In the genomic region with DNA sequence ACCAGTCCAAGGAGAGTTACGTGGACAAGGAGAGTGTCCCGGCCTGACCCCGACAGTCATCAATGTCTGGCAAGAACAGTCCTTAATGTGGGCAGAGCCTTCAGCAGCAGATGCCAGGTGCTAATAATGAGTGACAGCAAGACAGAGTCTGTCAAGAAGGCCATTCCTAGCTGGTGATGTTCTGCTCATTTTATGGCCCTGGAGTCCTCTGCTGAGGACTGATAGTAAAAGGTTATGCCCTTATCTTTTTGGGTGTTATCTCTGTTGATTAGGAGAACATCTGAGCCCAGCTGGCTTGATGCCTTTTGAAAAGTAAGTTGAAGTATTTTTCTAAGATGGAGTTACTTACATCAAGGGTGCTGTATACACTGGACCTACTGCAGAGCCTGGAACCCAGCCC, we compare ENCODE assay signal across 1 cellular context.
A peak's percentile ranks its signal among the peaks of the same experiment; 100 is the strongest.
TF ChIP-seq lines count a peak whose summit lies in the region.

No MANE protein-coding gene starts in this region.

TF ChIP-seq in K562, 482 proteins besides CTCF, POLR2A, EP300 and RAD21 (continued from another document and continues in another):
- TF ChIP-seq, protein P1, sequence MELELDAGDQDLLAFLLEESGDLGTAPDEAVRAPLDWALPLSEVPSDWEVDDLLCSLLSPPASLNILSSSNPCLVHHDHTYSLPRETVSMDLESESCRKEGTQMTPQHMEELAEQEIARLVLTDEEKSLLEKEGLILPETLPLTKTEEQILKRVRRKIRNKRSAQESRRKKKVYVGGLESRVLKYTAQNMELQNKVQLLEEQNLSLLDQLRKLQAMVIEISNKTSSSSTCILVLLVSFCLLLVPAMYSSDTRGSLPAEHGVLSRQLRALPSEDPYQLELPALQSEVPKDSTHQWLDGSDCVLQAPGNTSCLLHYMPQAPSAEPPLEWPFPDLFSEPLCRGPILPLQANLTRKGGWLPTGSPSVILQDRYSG (tag; conservative IDR thresholded peaks at IDR 0.05; ENCODE audit: low read depth), result no peak
- TF ChIP-seq SRSF7 (optimal IDR thresholded peaks at IDR 0.05; ENCODE audit: low read depth, low read length), result no peak
- no peak for TF ChIP-seq ETS2 (tag; IDR thresholded peaks at IDR 0.05; ENCODE audit: borderline replicate concordance, poor library complexity, severe bottlenecking)
- TF ChIP-seq, protein P2, sequence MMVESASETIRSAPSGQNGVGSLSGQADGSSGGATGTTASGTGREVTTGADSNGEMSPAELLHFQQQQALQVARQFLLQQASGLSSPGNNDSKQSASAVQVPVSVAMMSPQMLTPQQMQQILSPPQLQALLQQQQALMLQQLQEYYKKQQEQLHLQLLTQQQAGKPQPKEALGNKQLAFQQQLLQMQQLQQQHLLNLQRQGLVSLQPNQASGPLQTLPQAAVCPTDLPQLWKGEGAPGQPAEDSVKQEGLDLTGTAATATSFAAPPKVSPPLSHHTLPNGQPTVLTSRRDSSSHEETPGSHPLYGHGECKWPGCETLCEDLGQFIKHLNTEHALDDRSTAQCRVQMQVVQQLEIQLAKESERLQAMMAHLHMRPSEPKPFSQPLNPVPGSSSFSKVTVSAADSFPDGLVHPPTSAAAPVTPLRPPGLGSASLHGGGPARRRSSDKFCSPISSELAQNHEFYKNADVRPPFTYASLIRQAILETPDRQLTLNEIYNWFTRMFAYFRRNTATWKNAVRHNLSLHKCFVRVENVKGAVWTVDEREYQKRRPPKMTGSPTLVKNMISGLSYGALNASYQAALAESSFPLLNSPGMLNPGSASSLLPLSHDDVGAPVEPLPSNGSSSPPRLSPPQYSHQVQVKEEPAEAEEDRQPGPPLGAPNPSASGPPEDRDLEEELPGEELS (CRISPR knock-in tag; IDR thresholded peaks at IDR 0.05; ENCODE audit: borderline replicate concordance), result no peak
- TF ChIP-seq, protein P3, sequence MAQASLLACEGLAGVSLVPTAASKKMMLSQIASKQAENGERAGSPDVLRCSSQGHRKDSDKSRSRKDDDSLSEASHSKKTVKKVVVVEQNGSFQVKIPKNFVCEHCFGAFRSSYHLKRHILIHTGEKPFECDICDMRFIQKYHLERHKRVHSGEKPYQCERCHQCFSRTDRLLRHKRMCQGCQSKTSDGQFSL (CRISPR knock-in tag; IDR thresholded peaks at IDR 0.05), result no peak
- TF ChIP-seq, protein P3 (tag; IDR thresholded peaks at IDR 0.05), result no peak
- peak; percentile 76 for TF ChIP-seq CBFA2T2 (conservative IDR thresholded peaks at IDR 0.05)
- no peak for TF ChIP-seq ERF (CRISPR knock-in tag; IDR thresholded peaks at IDR 0.05)
- no peak for TF ChIP-seq ZNF121 (CRISPR knock-in tag; conservative IDR thresholded peaks at IDR 0.05)
- TF ChIP-seq, protein P4, sequence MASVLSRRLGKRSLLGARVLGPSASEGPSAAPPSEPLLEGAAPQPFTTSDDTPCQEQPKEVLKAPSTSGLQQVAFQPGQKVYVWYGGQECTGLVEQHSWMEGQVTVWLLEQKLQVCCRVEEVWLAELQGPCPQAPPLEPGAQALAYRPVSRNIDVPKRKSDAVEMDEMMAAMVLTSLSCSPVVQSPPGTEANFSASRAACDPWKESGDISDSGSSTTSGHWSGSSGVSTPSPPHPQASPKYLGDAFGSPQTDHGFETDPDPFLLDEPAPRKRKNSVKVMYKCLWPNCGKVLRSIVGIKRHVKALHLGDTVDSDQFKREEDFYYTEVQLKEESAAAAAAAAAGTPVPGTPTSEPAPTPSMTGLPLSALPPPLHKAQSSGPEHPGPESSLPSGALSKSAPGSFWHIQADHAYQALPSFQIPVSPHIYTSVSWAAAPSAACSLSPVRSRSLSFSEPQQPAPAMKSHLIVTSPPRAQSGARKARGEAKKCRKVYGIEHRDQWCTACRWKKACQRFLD (CRISPR knock-in tag; IDR thresholded peaks at IDR 0.05), result peak; percentile 80; the same call in 1 of the 2 replicates
- TF ChIP-seq MAFF (IDR thresholded peaks at IDR 0.05; ENCODE audit: low read length), result no peak
- no peak for TF ChIP-seq TAF15 (IDR thresholded peaks at IDR 0.05; ENCODE audit: low read depth, low read length)
- no peak for TF ChIP-seq ZNF408 (CRISPR knock-in tag; IDR thresholded peaks at IDR 0.05; ENCODE audit: low read depth)
- TF ChIP-seq ESRRB (CRISPR knock-in tag; IDR thresholded peaks at IDR 0.05; ENCODE audit: borderline replicate concordance), result no peak
- TF ChIP-seq PHB2 (IDR thresholded peaks at IDR 0.05; ENCODE audit: low read depth), result no peak
- TF ChIP-seq ADNP (tag; IDR thresholded peaks at IDR 0.05), result no peak
- TF ChIP-seq, protein P5, sequence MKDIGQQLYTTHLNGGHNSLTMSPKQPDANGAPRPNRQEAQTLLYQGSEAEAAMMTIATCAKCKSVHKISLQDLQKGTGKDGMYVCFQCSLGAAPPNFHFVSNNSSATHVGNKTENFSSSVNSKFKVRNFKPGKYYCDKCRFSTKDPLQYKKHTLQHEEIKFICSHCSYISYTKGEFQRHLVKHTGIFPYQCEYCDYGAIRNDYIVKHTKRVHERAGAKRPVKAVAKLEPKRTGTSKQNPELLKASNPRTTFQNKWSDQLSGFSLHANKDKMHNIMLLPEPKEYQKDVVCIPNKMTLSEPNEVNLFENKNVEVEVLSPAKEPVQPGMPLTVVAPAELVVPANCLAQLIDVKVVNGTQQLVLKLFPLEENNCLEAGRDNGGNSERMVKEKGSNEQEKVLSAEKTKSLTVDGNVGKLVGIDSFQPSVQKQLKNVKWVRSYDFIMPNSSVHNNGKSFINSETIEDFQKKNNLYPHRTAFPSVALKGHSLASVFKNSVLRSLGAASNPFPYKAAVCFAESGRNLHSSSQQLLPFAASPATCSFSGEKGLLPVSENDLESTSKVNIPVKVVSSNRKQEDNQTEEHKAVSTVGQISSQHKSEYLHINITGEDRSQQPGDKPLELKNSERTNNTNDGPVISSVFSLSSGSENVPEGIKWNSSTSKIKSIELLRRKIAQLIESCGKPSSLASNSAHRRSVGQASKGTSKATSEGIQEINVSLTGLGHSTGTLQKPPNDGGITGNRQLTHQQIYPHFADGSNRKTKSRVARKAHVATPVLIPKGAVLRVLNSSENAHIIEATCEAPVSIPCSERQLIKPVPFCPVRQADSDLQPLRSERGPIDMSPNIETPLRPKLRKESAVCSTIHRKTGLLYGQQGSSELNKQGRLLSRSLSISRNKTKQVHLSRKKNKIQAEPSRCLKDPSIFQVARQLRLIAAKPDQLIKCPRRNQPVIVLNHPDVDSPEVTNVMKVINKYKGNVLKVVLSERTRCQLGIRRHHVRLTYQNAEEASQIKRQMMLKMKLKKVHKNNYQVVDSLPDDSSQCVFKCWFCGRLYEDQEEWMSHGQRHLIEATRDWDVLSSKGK (CRISPR knock-in tag; IDR thresholded peaks at IDR 0.05), result no peak
- no peak for TF ChIP-seq HLTF (IDR thresholded peaks at IDR 0.05)
- no peak for TF ChIP-seq ZSCAN32 (CRISPR knock-in tag; IDR thresholded peaks at IDR 0.05)
- TF ChIP-seq POLR2AphosphoS2 (IDR thresholded peaks at IDR 0.05; ENCODE audit: low read length), result no peak
- TF ChIP-seq FOS (IDR thresholded peaks at IDR 0.05; ENCODE audit: extremely low read depth, insufficient read length), result no peak
- TF ChIP-seq FOXA1 (IDR thresholded peaks at IDR 0.05; ENCODE audit: borderline replicate concordance), result no peak
- no peak for TF ChIP-seq ATF1 (CRISPR knock-in tag; IDR thresholded peaks at IDR 0.05)
- TF ChIP-seq ATF1 (tag; IDR thresholded peaks at IDR 0.05), result no peak
- no peak for TF ChIP-seq TCFL5 (CRISPR knock-in tag; conservative IDR thresholded peaks at IDR 0.05)
- TF ChIP-seq ZNF282 (CRISPR knock-in tag; IDR thresholded peaks at IDR 0.05), result no peak
- peak; percentile 40; the same call in 1 of the 2 replicates for TF ChIP-seq KLF6 (CRISPR knock-in tag; IDR thresholded peaks at IDR 0.05; ENCODE audit: borderline replicate concordance)
- no peak for TF ChIP-seq NR2C2 (CRISPR knock-in tag; IDR thresholded peaks at IDR 0.05)
- TF ChIP-seq NR2C2 (tag; IDR thresholded peaks at IDR 0.05), result no peak
- no peak for TF ChIP-seq NCOA4 (IDR thresholded peaks at IDR 0.05; ENCODE audit: partially characterized antibody)
- no peak for TF ChIP-seq GABPB2 (CRISPR knock-in tag; conservative IDR thresholded peaks at IDR 0.05)
- TF ChIP-seq SRSF9 (IDR thresholded peaks at IDR 0.05; ENCODE audit: borderline replicate concordance, low read depth, low read length), result no peak
- TF ChIP-seq, protein P6, sequence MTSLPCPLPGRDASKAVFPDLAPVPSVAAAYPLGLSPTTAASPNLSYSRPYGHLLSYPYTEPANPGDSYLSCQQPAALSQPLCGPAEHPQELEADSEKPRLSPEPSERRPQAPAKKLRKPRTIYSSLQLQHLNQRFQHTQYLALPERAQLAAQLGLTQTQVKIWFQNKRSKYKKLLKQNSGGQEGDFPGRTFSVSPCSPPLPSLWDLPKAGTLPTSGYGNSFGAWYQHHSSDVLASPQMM (CRISPR knock-in tag; IDR thresholded peaks at IDR 0.05), result no peak
- TF ChIP-seq, protein P7, sequence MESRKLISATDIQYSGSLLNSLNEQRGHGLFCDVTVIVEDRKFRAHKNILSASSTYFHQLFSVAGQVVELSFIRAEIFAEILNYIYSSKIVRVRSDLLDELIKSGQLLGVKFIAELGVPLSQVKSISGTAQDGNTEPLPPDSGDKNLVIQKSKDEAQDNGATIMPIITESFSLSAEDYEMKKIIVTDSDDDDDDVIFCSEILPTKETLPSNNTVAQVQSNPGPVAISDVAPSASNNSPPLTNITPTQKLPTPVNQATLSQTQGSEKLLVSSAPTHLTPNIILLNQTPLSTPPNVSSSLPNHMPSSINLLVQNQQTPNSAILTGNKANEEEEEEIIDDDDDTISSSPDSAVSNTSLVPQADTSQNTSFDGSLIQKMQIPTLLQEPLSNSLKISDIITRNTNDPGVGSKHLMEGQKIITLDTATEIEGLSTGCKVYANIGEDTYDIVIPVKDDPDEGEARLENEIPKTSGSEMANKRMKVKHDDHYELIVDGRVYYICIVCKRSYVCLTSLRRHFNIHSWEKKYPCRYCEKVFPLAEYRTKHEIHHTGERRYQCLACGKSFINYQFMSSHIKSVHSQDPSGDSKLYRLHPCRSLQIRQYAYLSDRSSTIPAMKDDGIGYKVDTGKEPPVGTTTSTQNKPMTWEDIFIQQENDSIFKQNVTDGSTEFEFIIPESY (CRISPR knock-in tag; IDR thresholded peaks at IDR 0.05), result no peak
- no peak for TF ChIP-seq ARHGAP35 (IDR thresholded peaks at IDR 0.05; ENCODE audit: partially characterized antibody)
- TF ChIP-seq TEAD4 (IDR thresholded peaks at IDR 0.05; ENCODE audit: low read length), result peak; percentile 84
- TF ChIP-seq TEAD4 (CRISPR knock-in tag; IDR thresholded peaks at IDR 0.05; ENCODE audit: borderline replicate concordance), result no peak
- TF ChIP-seq NFIX (CRISPR knock-in tag; IDR thresholded peaks at IDR 0.05; ENCODE audit: low read depth), result no peak
- no peak for TF ChIP-seq EP400 (IDR thresholded peaks at IDR 0.05)
- TF ChIP-seq, protein P8, sequence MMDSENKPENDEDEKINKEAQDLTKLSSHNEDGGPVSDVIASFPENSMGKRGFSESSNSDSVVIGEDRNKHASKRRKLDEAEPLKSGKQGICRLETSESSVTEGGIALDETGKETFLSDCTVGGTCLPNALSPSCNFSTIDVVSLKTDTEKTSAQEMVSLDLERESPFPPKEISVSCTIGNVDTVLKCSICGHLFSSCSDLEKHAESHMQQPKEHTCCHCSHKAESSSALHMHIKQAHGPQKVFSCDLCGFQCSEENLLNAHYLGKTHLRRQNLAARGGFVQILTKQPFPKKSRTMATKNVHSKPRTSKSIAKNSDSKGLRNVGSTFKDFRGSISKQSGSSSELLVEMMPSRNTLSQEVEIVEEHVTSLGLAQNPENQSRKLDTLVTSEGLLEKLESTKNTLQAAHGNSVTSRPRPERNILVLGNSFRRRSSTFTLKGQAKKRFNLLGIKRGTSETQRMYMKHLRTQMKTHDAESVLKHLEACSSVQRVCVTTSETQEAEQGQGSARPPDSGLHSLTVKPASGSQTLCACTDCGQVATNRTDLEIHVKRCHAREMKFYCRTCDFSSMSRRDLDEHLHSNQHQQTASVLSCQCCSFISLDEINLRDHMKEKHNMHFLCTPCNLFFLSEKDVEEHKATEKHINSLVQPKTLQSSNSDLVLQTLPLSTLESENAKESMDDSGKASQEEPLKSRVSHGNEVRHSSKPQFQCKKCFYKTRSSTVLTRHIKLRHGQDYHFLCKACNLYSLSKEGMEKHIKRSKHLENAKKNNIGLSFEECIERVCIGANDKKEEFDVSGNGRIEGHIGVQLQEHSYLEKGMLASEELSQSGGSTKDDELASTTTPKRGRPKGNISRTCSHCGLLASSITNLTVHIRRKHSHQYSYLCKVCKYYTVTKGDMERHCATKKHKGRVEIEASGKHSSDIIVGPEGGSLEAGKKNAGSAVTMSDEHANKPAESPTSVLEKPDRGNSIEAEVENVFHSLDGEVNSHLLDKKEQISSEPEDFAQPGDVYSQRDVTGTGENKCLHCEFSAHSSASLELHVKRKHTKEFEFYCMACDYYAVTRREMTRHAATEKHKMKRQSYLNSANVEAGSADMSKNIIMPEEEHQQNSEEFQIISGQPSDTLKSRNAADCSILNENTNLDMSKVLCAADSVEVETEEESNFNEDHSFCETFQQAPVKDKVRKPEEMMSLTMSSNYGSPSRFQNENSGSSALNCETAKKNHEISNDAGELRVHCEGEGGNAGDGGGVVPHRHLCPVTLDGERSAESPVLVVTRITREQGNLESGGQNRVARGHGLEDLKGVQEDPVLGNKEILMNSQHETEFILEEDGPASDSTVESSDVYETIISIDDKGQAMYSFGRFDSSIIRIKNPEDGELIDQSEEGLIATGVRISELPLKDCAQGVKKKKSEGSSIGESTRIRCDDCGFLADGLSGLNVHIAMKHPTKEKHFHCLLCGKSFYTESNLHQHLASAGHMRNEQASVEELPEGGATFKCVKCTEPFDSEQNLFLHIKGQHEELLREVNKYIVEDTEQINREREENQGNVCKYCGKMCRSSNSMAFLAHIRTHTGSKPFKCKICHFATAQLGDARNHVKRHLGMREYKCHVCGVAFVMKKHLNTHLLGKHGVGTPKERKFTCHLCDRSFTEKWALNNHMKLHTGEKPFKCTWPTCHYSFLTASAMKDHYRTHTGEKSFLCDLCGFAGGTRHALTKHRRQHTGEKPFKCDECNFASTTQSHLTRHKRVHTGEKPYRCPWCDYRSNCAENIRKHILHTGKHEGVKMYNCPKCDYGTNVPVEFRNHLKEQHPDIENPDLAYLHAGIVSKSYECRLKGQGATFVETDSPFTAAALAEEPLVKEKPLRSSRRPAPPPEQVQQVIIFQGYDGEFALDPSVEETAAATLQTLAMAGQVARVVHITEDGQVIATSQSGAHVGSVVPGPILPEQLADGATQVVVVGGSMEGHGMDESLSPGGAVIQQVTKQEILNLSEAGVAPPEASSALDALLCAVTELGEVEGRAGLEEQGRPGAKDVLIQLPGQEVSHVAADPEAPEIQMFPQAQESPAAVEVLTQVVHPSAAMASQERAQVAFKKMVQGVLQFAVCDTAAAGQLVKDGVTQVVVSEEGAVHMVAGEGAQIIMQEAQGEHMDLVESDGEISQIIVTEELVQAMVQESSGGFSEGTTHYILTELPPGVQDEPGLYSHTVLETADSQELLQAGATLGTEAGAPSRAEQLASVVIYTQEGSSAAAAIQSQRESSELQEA (IDR thresholded peaks at IDR 0.05; ENCODE audit: low read depth), result no peak
